8 cellular contexts compared by ENCODE assay signal in genomic region chr11:35525501-35526175, GRCh38. TPM values are rescaled to one million over a fixed set of nuclear protein-coding genes. Genes with fewer than 3 reads are reported as not detected.
A peak's percentile ranks its signal among the peaks of the same experiment; 100 is the strongest.
DNase-seq lines count a peak whose midpoint lies in the region; ATAC-seq and TF ChIP-seq lines count a peak whose summit lies in the region.

TSS of gene PAMR1 (minus strand) at chr11:35525616. CDS start at chr11:35525585, 31 bp downstream.

- peaks cover 25% of the 10 kb centered on the region for H3K27me3 ChIP-seq in endodermal cell (ENCODE audit: control insufficient read depth, insufficient read depth, low read length, poor library complexity, severe bottlenecking)

- no peaks in the 10 kb centered on the region for H3K36me3 Mint-ChIP-seq in endodermal cell (ENCODE audit: low read depth)
- no peaks in the 10 kb centered on the region for H3K36me3 Mint-ChIP-seq in activated CD8-positive, alpha-beta memory T cell treated with anti-CD3 and anti-CD28 coated beads, Interleukin-2, amount 10 ng/mL, durations not matched to agents 7 days and 5 days

- H3K4me3 Mint-ChIP-seq in endodermal cell = peak within 1 kb of the TSS; percentile 70
- H3K4me3 Mint-ChIP-seq in activated CD8-positive, alpha-beta memory T cell treated with anti-CD3 and anti-CD28 coated beads, Interleukin-2, amount 10 ng/mL, durations not matched to agents 7 days and 5 days = no peak within 1 kb of the TSS

- H3K9me3 ChIP-seq in endodermal cell (ENCODE audit: control insufficient read depth, low read length) (peaks cover 8% of the 10 kb centered on the region), mucosa of descending colon (no peaks in the 10 kb centered on the region)

- H3K4me1 ChIP-seq in endodermal cell (ENCODE audit: control insufficient read depth, insufficient read depth, low read length) (peaks cover 7% of the 10 kb centered on the region), mucosa of descending colon (ENCODE audit: low read depth) (no peaks in the 10 kb centered on the region)

- H3K36me3 ChIP-seq in endodermal cell (ENCODE audit: control insufficient read depth, insufficient read depth, low read length) (no peaks in the 10 kb centered on the region), mucosa of descending colon (ENCODE audit: low read depth) (no peaks in the 10 kb centered on the region)

- H3K27ac ChIP-seq in endodermal cell (ENCODE audit: low read depth, low read length) = no peak within 1 kb of the TSS

- TF ChIP-seq CTCF in endodermal cell (conservative IDR thresholded peaks at IDR 0.05) = no peak
- no peak for TF ChIP-seq CTCF in mucosa of descending colon (IDR thresholded peaks at IDR 0.05)

- H3K27me3 Mint-ChIP-seq in endodermal cell (ENCODE audit: insufficient read depth) = peaks cover 53% of the 10 kb centered on the region
- H3K27me3 Mint-ChIP-seq in activated CD8-positive, alpha-beta memory T cell treated with anti-CD3 and anti-CD28 coated beads, Interleukin-2, amount 10 ng/mL, durations not matched to agents 7 days and 5 days = peaks cover 67% of the 10 kb centered on the region

- CTCF ChIA-PET in activated CD8-positive, alpha-beta memory T cell treated with anti-CD3 and anti-CD28 coated beads, Interleukin-2, amount 10 ng/mL, durations not matched to agents 7 days and 5 days (lab: Charles Lee) = interaction anchor here (0.5 to 1.2 kb wide), 2 partner anchors 28 to 31 kb away, joined by 3 to 4 read pairs; no protein-coding TSS in a partner anchor

- ATAC-seq in mucosa of descending colon (peak; percentile 60), HG03571 (IDR thresholded peaks at IDR 0.05; ENCODE audit: unreplicated experiment) (no peak)
- no peak for ATAC-seq in activated CD8-positive, alpha-beta memory T cell treated with anti-CD3 and anti-CD28 coated beads, Interleukin-2, amount 10 ng/mL, durations not matched to agents 7 days and 5 days

- DNase-seq in EL (peak; percentile 74), NCI-H146 treated with DMSO at 0.1 percent for 48 hours (lab: John Stamatoyannopoulos, UW; ENCODE audit: unreplicated experiment) (peak; percentile 6), endodermal cell (peak; percentile 92), mucosa of descending colon (peak; percentile 29 to 53 (median 39)), Kasumi-1 (lab: John Stamatoyannopoulos, UW) (no peak), NK-92 (lab: John Stamatoyannopoulos, UW; ENCODE audit: unreplicated experiment) (no peak)
- DNase-seq in activated CD8-positive, alpha-beta memory T cell treated with anti-CD3 and anti-CD28 coated beads, Interleukin-2, amount 10 ng/mL, durations not matched to agents 7 days and 5 days = no peak

- no peak within 1 kb of the TSS for H3K9ac ChIP-seq in endodermal cell (ENCODE audit: extremely low read depth, low read length, poor library complexity, severe bottlenecking)

- intact Hi-C loops in mucosa of descending colon (cut with DNase I, micrococcal nuclease) = no loop called here

- 6 to 10% methylated on average over 13 to 34 of the region's 34 CpGs for WGBS in endodermal cell (ENCODE audit: insufficient coverage in 1 of 2, insufficient read length in 1 of 2), 2 experiments

- peaks cover 10% of the 10 kb centered on the region for H3K9me3 Mint-ChIP-seq in endodermal cell
- H3K9me3 Mint-ChIP-seq in activated CD8-positive, alpha-beta memory T cell treated with anti-CD3 and anti-CD28 coated beads, Interleukin-2, amount 10 ng/mL, durations not matched to agents 7 days and 5 days (ENCODE audit: low read depth) = no peaks in the 10 kb centered on the region

- H3K4me1 Mint-ChIP-seq in endodermal cell = peaks cover 40% of the 10 kb centered on the region
- no peaks in the 10 kb centered on the region for H3K4me1 Mint-ChIP-seq in activated CD8-positive, alpha-beta memory T cell treated with anti-CD3 and anti-CD28 coated beads, Interleukin-2, amount 10 ng/mL, durations not matched to agents 7 days and 5 days

- H3K4me3 ChIP-seq in endodermal cell (ENCODE audit: low read length) (peak within 1 kb of the TSS; percentile 73), mucosa of descending colon (no peak within 1 kb of the TSS)

- H3K27ac Mint-ChIP-seq in endodermal cell = peak within 1 kb of the TSS; percentile 14
- H3K27ac Mint-ChIP-seq in activated CD8-positive, alpha-beta memory T cell treated with anti-CD3 and anti-CD28 coated beads, Interleukin-2, amount 10 ng/mL, durations not matched to agents 7 days and 5 days = no peak within 1 kb of the TSS

RNA-seq across cellular contexts. Expression of gene PAMR1, which starts in this region (rescaled TPM):
- total RNA-seq in endodermal cell (10 to 100 TPM; 55.3 to 79.0 TPM), mucosa of descending colon (10 to 100 TPM in 1 of 3 donors, 1 to 10 TPM in 2; 1.7 to 17.4 (median 2.3) TPM)
- polyA plus RNA-seq in endodermal cell (2013, experiment 1 of 2) = 13.7 TPM
- polyA plus RNA-seq in endodermal cell (2013, experiment 2 of 2) = 14.2 TPM
- not detected for total RNA-seq in activated CD8-positive, alpha-beta memory T cell treated with anti-CD3 and anti-CD28 coated beads, Interleukin-2, amount 10 ng/mL, durations not matched to agents 7 days and 5 days

Comparison
In these comparisons a context has a peak if more than half of its experiments do, and no peak if none do; other contexts are left out.
1. DNase-seq: peak in EL (single experiment), NCI-H146 treated with DMSO at 0.1 percent for 48 hours (single experiment), endodermal cell (single experiment) and mucosa of descending colon (3 of 3); none in Kasumi-1 (0 of 2), NK-92 (single experiment) and activated CD8-positive, alpha-beta memory T cell treated with anti-CD3 and anti-CD28 coated beads, Interleukin-2, amount 10 ng/mL, durations not matched to agents 7 days and 5 days (single experiment).